11 cellular contexts compared by ENCODE assay signal in genomic region chr15:85693277-85693676, GRCh38.
A peak's percentile ranks its signal among the peaks of the same experiment; 100 is the strongest.
DNase-seq lines count a peak whose midpoint lies in the region; ATAC-seq and TF ChIP-seq lines count a peak whose summit lies in the region.
"Had no signal": no experiment of that assay in that cellular context is flagged by ENCODE, and none has a peak within 500 bp of the region (broad histone marks: within the 10 kb centered on the region; RNA-seq: fewer than 3 reads in every experiment).

No MANE protein-coding gene starts in this region.

- peak overlapping the region; percentile 94 for H3K4me3 Mint-ChIP-seq in activated CD8-positive, alpha-beta memory T cell treated with anti-CD3 and anti-CD28 coated beads, Interleukin-2, amount 10 ng/mL, durations not matched to agents 7 days and 5 days
- peak overlapping the region; percentile 96 for H3K4me3 Mint-ChIP-seq in activated T-helper 1 cell treated with anti-CD3 and anti-CD28 coated beads, Interleukin-12 subunit alpha, Interleukin-12 subunit beta, Interleukin-2, Interleukin-4 antibody, amounts not matched to agents 30 ng/mL and 10 ng/mL and 1 ng/mL, durations not matched to agents 14 hours and 24 hours and 36 hours
- H3K4me3 Mint-ChIP-seq: type B pancreatic cell had no signal

- no peak for DNase-seq in activated CD8-positive, alpha-beta memory T cell treated with anti-CD3 and anti-CD28 coated beads, Interleukin-2, amount 10 ng/mL, durations not matched to agents 7 days and 5 days
- DNase-seq in activated CD8-positive, alpha-beta memory T cell treated with anti-CD3 and anti-CD28 coated beads, Interleukin-2, amount 50 U/mL, for 48 hours, result no peak
- DNase-seq in activated T-helper 1 cell treated with anti-CD3 and anti-CD28 coated beads, Interleukin-12 subunit alpha, Interleukin-12 subunit beta, Interleukin-2, Interleukin-4 antibody, amounts not matched to agents 30 ng/mL and 10 ng/mL and 1 ng/mL, durations not matched to agents 14 hours and 24 hours and 36 hours (ENCODE audit: low spot score), result no peak
- no peak for DNase-seq in stomach
- DNase-seq in NCI-H2196 treated with DMSO at 0.1 percent for 48 hours (lab: John Stamatoyannopoulos, UW; ENCODE audit: unreplicated experiment), result no peak
- no peak for DNase-seq in NCI-H2029 (lab: John Stamatoyannopoulos, UW)
- no peak for DNase-seq in GM10248 (ENCODE audit: extremely low spot score)
- DNase-seq: NCI-H187 had no signal

- H3K27me3 Mint-ChIP-seq in activated CD8-positive, alpha-beta memory T cell treated with anti-CD3 and anti-CD28 coated beads, Interleukin-2, amount 10 ng/mL, durations not matched to agents 7 days and 5 days, result no peaks in the 10 kb centered on the region
- H3K27me3 Mint-ChIP-seq in activated T-helper 1 cell treated with anti-CD3 and anti-CD28 coated beads, Interleukin-12 subunit alpha, Interleukin-12 subunit beta, Interleukin-2, Interleukin-4 antibody, amounts not matched to agents 30 ng/mL and 10 ng/mL and 1 ng/mL, durations not matched to agents 14 hours and 24 hours and 36 hours (ENCODE audit: insufficient read depth), result no peaks in the 10 kb centered on the region
- H3K27me3 Mint-ChIP-seq: type B pancreatic cell had no signal

- no peak overlapping the region for H3K4me3 ChIP-seq in stomach

- WGBS in stomach, 5 donors, result 39 to 56% (median 51%) methylated on average over 2 of the region's 2 CpGs

- TF ChIP-seq CTCF in stomach (IDR thresholded peaks at IDR 0.05) (no peak), GM10248 (IDR thresholded peaks at IDR 0.05; ENCODE audit: control extremely low read depth, extremely low read depth, low read depth, missing control alignments) (no peak)

- peaks cover 48% of the 10 kb centered on the region for H3K36me3 Mint-ChIP-seq in activated CD8-positive, alpha-beta memory T cell treated with anti-CD3 and anti-CD28 coated beads, Interleukin-2, amount 10 ng/mL, durations not matched to agents 7 days and 5 days
- peaks cover 38% of the 10 kb centered on the region for H3K36me3 Mint-ChIP-seq in activated T-helper 1 cell treated with anti-CD3 and anti-CD28 coated beads, Interleukin-12 subunit alpha, Interleukin-12 subunit beta, Interleukin-2, Interleukin-4 antibody, amounts not matched to agents 30 ng/mL and 10 ng/mL and 1 ng/mL, durations not matched to agents 14 hours and 24 hours and 36 hours (ENCODE audit: low read depth)

- H3K36me3 ChIP-seq in stomach, result peaks cover 32 to 72% (median 63%) of the 10 kb centered on the region in 4 donors

- H3K9me3 ChIP-seq in stomach, result no peaks in the 10 kb centered on the region

- peaks cover 21 to 57% (median 42%) of the 10 kb centered on the region in 4 donors for H3K4me1 ChIP-seq in stomach

- H3K27me3 ChIP-seq in stomach, result no peaks in the 10 kb centered on the region

- POLR2A ChIA-PET in GM10248 (lab: Yijun Ruan, JAX), result interaction anchor here (0.6 to 1.6 kb wide), 2 partner anchors 26 to 131 kb away, joined by 4 to 5 read pairs; no protein-coding TSS in a partner anchor

- intact Hi-C loops in activated T-helper 1 cell treated with anti-CD3 and anti-CD28 coated beads, Interleukin-12 subunit alpha, Interleukin-12 subunit beta, Interleukin-2, Interleukin-4 antibody, amounts not matched to agents 30 ng/mL and 10 ng/mL and 1 ng/mL, durations not matched to agents 14 hours and 24 hours and 36 hours (cut with micrococcal nuclease), result loop anchor here (5.0 kb wide), 2 partner anchors 151 to 281 kb away; no protein-coding TSS in a partner anchor
- intact Hi-C loops in stomach (cut with DNase I; ENCODE audit: low total_unique reads), result no loop called here

- H3K27ac ChIP-seq in stomach, result peak overlapping the region; percentile 32 to 81 (median 61)
- H3K27ac ChIP-seq: RWPE1 had no signal

- TF ChIP-seq POLR2A in stomach (IDR thresholded peaks at IDR 0.05), result no peak

- no peak for TF ChIP-seq EP300 in stomach (IDR thresholded peaks at IDR 0.05)

- H3K27ac Mint-ChIP-seq in activated CD8-positive, alpha-beta memory T cell treated with anti-CD3 and anti-CD28 coated beads, Interleukin-2, amount 10 ng/mL, durations not matched to agents 7 days and 5 days, result peak overlapping the region; percentile 98
- peak overlapping the region; percentile 77 for H3K27ac Mint-ChIP-seq in activated T-helper 1 cell treated with anti-CD3 and anti-CD28 coated beads, Interleukin-12 subunit alpha, Interleukin-12 subunit beta, Interleukin-2, Interleukin-4 antibody, amounts not matched to agents 30 ng/mL and 10 ng/mL and 1 ng/mL, durations not matched to agents 14 hours and 24 hours and 36 hours
- H3K27ac Mint-ChIP-seq: type B pancreatic cell had no signal

- no peak for ATAC-seq in activated CD8-positive, alpha-beta memory T cell treated with anti-CD3 and anti-CD28 coated beads, Interleukin-2, amount 10 ng/mL, durations not matched to agents 7 days and 5 days
- peak; percentile 9 for ATAC-seq in HG03280 (IDR thresholded peaks at IDR 0.05; ENCODE audit: unreplicated experiment)

- no peaks in the 10 kb centered on the region for H3K9me3 Mint-ChIP-seq in activated CD8-positive, alpha-beta memory T cell treated with anti-CD3 and anti-CD28 coated beads, Interleukin-2, amount 10 ng/mL, durations not matched to agents 7 days and 5 days (ENCODE audit: low read depth)
- H3K9me3 Mint-ChIP-seq in activated T-helper 1 cell treated with anti-CD3 and anti-CD28 coated beads, Interleukin-12 subunit alpha, Interleukin-12 subunit beta, Interleukin-2, Interleukin-4 antibody, amounts not matched to agents 30 ng/mL and 10 ng/mL and 1 ng/mL, durations not matched to agents 14 hours and 24 hours and 36 hours, result no peaks in the 10 kb centered on the region
- H3K9me3 Mint-ChIP-seq: type B pancreatic cell had no signal

- CTCF ChIA-PET in activated CD8-positive, alpha-beta memory T cell treated with anti-CD3 and anti-CD28 coated beads, Interleukin-2, amount 10 ng/mL, durations not matched to agents 7 days and 5 days (lab: Charles Lee), result interaction anchor here (0.9 to 1.4 kb wide), 4 partner anchors 36 to 77 kb away, joined by 3 to 4 read pairs (median 3); no protein-coding TSS in a partner anchor
- CTCF ChIA-PET in GM10248 (lab: Yijun Ruan, JAX), result interaction anchor here (0.8 to 1.4 kb wide), 6 partner anchors 9 to 74 kb away, joined by 3 to 4 read pairs (median 3); no protein-coding TSS in a partner anchor

- peaks cover 62% of the 10 kb centered on the region for H3K4me1 Mint-ChIP-seq in activated CD8-positive, alpha-beta memory T cell treated with anti-CD3 and anti-CD28 coated beads, Interleukin-2, amount 10 ng/mL, durations not matched to agents 7 days and 5 days
- H3K4me1 Mint-ChIP-seq in activated T-helper 1 cell treated with anti-CD3 and anti-CD28 coated beads, Interleukin-12 subunit alpha, Interleukin-12 subunit beta, Interleukin-2, Interleukin-4 antibody, amounts not matched to agents 30 ng/mL and 10 ng/mL and 1 ng/mL, durations not matched to agents 14 hours and 24 hours and 36 hours (ENCODE audit: low read depth), result peaks cover 57% of the 10 kb centered on the region
